In genomic region chr18:59691046-59691395, GRCh38 we compare ENCODE assay signal across 1 cellular context.
TF ChIP-seq lines count a peak whose summit lies in the region.

No MANE protein-coding gene starts in this region.

TF ChIP-seq in WTC11, 78 proteins besides CTCF, POLR2A, EP300 and RAD21 (continued from another document):
- TF ChIP-seq, protein P1, sequence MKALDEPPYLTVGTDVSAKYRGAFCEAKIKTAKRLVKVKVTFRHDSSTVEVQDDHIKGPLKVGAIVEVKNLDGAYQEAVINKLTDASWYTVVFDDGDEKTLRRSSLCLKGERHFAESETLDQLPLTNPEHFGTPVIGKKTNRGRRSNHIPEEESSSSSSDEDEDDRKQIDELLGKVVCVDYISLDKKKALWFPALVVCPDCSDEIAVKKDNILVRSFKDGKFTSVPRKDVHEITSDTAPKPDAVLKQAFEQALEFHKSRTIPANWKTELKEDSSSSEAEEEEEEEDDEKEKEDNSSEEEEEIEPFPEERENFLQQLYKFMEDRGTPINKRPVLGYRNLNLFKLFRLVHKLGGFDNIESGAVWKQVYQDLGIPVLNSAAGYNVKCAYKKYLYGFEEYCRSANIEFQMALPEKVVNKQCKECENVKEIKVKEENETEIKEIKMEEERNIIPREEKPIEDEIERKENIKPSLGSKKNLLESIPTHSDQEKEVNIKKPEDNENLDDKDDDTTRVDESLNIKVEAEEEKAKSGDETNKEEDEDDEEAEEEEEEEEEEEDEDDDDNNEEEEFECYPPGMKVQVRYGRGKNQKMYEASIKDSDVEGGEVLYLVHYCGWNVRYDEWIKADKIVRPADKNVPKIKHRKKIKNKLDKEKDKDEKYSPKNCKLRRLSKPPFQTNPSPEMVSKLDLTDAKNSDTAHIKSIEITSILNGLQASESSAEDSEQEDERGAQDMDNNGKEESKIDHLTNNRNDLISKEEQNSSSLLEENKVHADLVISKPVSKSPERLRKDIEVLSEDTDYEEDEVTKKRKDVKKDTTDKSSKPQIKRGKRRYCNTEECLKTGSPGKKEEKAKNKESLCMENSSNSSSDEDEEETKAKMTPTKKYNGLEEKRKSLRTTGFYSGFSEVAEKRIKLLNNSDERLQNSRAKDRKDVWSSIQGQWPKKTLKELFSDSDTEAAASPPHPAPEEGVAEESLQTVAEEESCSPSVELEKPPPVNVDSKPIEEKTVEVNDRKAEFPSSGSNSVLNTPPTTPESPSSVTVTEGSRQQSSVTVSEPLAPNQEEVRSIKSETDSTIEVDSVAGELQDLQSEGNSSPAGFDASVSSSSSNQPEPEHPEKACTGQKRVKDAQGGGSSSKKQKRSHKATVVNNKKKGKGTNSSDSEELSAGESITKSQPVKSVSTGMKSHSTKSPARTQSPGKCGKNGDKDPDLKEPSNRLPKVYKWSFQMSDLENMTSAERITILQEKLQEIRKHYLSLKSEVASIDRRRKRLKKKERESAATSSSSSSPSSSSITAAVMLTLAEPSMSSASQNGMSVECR (CRISPR knock-in tag; IDR thresholded peaks at IDR 0.05; ENCODE audit: borderline replicate concordance), result no peak
- no peak for TF ChIP-seq SP1 (CRISPR knock-in tag; conservative IDR thresholded peaks at IDR 0.05)
- no peak for TF ChIP-seq PRRX2 (CRISPR knock-in tag; IDR thresholded peaks at IDR 0.05)
- no peak for TF ChIP-seq ATF2 (CRISPR knock-in tag; IDR thresholded peaks at IDR 0.05; ENCODE audit: borderline replicate concordance, low read depth)
- TF ChIP-seq TEAD1 (CRISPR knock-in tag; IDR thresholded peaks at IDR 0.05), result no peak
- no peak for TF ChIP-seq ETV6 (CRISPR knock-in tag; IDR thresholded peaks at IDR 0.05)
- no peak for TF ChIP-seq ATF1 (CRISPR knock-in tag; IDR thresholded peaks at IDR 0.05)
- TF ChIP-seq, protein P2, sequence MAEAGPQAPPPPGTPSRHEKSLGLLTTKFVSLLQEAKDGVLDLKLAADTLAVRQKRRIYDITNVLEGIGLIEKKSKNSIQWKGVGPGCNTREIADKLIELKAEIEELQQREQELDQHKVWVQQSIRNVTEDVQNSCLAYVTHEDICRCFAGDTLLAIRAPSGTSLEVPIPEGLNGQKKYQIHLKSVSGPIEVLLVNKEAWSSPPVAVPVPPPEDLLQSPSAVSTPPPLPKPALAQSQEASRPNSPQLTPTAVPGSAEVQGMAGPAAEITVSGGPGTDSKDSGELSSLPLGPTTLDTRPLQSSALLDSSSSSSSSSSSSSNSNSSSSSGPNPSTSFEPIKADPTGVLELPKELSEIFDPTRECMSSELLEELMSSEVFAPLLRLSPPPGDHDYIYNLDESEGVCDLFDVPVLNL (CRISPR knock-in tag; IDR thresholded peaks at IDR 0.05; ENCODE audit: borderline replicate concordance, low read depth), result no peak
- no peak for TF ChIP-seq NFATC4 (CRISPR knock-in tag; IDR thresholded peaks at IDR 0.05)
